In genomic region chr9:107109324-107109723, GRCh38 we compare ENCODE assay signal across 23 cellular contexts.
"Had no signal": no experiment of that assay in that cellular context is flagged by ENCODE, and none has a peak within 500 bp of the region (broad histone marks: within the 10 kb centered on the region; RNA-seq: fewer than 3 reads in every experiment).

No MANE protein-coding gene starts in this region.

- DNase-seq: colonic mucosa; cortex of kidney; dermis blood vessel endothelial cell; dorsolateral prefrontal cortex; effector CD4-positive, alpha-beta T cell; effector CD8-positive, alpha-beta T cell; effector memory CD4-positive, alpha-beta T cell; effector memory CD8-positive, alpha-beta T cell; endodermal cell; erythroblast; esophagus squamous epithelium; foreskin fibroblast; foreskin keratinocyte; foreskin melanocyte; glutamatergic neuron; head of caudate nucleus; heart left ventricle; heart right ventricle had no signal

- H3K4me1 ChIP-seq: colonic mucosa, esophagus muscularis mucosa, esophagus squamous epithelium, foreskin keratinocyte, gastroesophageal sphincter, heart right ventricle had no signal

- H3K27me3 ChIP-seq: colonic mucosa, esophagus muscularis mucosa, esophagus squamous epithelium, gastroesophageal sphincter had no signal

- H3K36me3 ChIP-seq: colonic mucosa, esophagus muscularis mucosa, esophagus squamous epithelium, gastroesophageal sphincter, heart left ventricle, heart right ventricle had no signal

- H3K4me3 ChIP-seq: colonic mucosa, coronary artery, dorsolateral prefrontal cortex, esophagus muscularis mucosa, esophagus squamous epithelium, gastroesophageal sphincter, heart left ventricle, heart right ventricle had no signal

- H3K9me3 ChIP-seq: colonic mucosa, esophagus muscularis mucosa, esophagus squamous epithelium, gastroesophageal sphincter, heart left ventricle, heart right ventricle had no signal

- H3K27ac ChIP-seq: colonic mucosa, coronary artery, dorsolateral prefrontal cortex, epithelial cell of prostate, esophagus muscularis mucosa, esophagus squamous epithelium, foreskin keratinocyte, gastroesophageal sphincter, heart left ventricle, heart right ventricle had no signal

- ATAC-seq: effector memory CD8-positive, alpha-beta T cell; esophagus mucosa; foreskin keratinocyte; gastroesophageal sphincter; heart left ventricle; heart right ventricle had no signal
